16 cellular contexts compared by ENCODE assay signal in the genomic region with DNA sequence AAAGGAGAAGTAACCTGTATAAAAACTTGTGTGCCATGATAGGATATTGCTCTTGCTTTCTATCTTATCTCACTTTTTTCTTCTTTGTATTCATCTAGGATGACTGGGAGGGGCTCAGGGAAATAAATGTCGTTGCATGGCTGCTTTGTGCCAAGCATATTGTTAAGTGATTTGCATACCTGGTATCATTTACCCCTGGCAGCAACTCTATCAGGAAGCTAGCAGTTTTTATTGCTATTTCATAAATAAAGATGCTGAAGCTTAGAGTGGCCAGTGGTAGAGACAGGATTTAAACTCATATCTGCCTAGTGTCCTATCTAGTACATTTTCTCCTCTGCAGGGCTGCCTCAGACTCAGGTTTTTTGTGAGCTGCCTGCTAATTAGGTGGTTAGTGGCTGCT.
DNase-seq lines count a peak whose midpoint lies in the region; ATAC-seq, FAIRE-seq and TF ChIP-seq lines count a peak whose summit lies in the region.
"Had no signal": no experiment of that assay in that cellular context is flagged by ENCODE, and none has a peak within 500 bp of the region (broad histone marks: within the 10 kb centered on the region; RNA-seq: fewer than 3 reads in every experiment).

No MANE protein-coding gene starts in this region.

- no peak overlapping the region for H3K9ac ChIP-seq in HepG2 (ENCODE audit: insufficient read depth, low read depth, low read length)

- intact Hi-C loops in left ventricle myocardium inferior (cut with micrococcal nuclease) (no loop called here), Right ventricle myocardium inferior (cut with DNase I) (loop anchor here (5.0 kb wide), 1 partner anchor 237 kb away; no protein-coding TSS in a partner anchor), HepG2 (cut with micrococcal nuclease; ENCODE audit: unreplicated experiment) (no loop called here)
- intact Hi-C loops in activated CD4-positive, alpha-beta T cell treated with anti-CD3 and anti-CD28 coated beads for 36 hours (cut with DNase I, micrococcal nuclease): no loop called here

- H3K4me1 ChIP-seq in left ventricle myocardium inferior (peaks cover 60% of the 10 kb centered on the region), mesodermal cell (ENCODE audit: control insufficient read depth, insufficient read depth, low read length, poor library complexity, severe bottlenecking) (no peaks in the 10 kb centered on the region), HepG2 (ENCODE audit: insufficient read depth, low read length) (peaks cover 30% of the 10 kb centered on the region)

- 0 out of 2 replicates have a peak, but pooled peaks cover 3% of the 10 kb centered on the region for H4K20me1 ChIP-seq in HepG2 (ENCODE audit: insufficient read depth, low read length)

- DNase-seq in left ventricle myocardium inferior (no peak), Right ventricle myocardium inferior (ENCODE audit: missing footprints) (no peak), NCI-H526 treated with DMSO at 0.1 percent for 48 hours (lab: John Stamatoyannopoulos, UW) (peak; percentile 87), HepG2 (ENCODE audit: low spot score) (no peak), kidney glomerular epithelial cell (lab: John Stamatoyannopoulos, UW) (no peak), superior temporal gyrus (ENCODE audit: extremely low spot score) (no peak)
- DNase-seq in activated CD4-positive, alpha-beta T cell treated with anti-CD3 and anti-CD28 coated beads for 36 hours: no peak
- DNase-seq: AML-193, COR-L47, NCI-H187 treated with DMSO at 0.1 percent for 48 hours, NCI-H446, NCI-H774, SHP77 had no signal

- WGBS in mesodermal cell (ENCODE audit: insufficient coverage in 2 of 2), 2 experiments: no CpG with 5 or more reads among the region's 1 CpG
- WGBS in HepG2 (ENCODE audit: low lambda C conversion rate): 44% methylated on average over 1 of the region's 1 CpG

- no peaks in the 10 kb centered on the region for H3K36me3 ChIP-seq in left ventricle myocardium inferior
- H3K36me3 ChIP-seq in mesodermal cell (ENCODE audit: control insufficient read depth, insufficient read depth, low read length): no peaks in the 10 kb centered on the region
- H3K36me3 ChIP-seq in HepG2 (replicated peaks in 1 of 2; ENCODE audit: control insufficient read depth in 1 of 2, insufficient read depth in 2 of 2, low read length in 2 of 2): no peaks in the 10 kb centered on the region
- H3K36me3 ChIP-seq: Peyer's patch had no signal

- TF ChIP-seq CTCF in left ventricle myocardium inferior (IDR thresholded peaks at IDR 0.05; ENCODE audit: borderline replicate concordance) (no peak), HepG2 (CRISPR knock-in tag; IDR thresholded peaks at IDR 0.05) (no peak)

- TF ChIP-seq EP300 in HepG2 (IDR thresholded peaks at IDR 0.05; ENCODE audit: low read depth in 2 of 2, low read length in 2 of 2): no peak
- no peak for TF ChIP-seq EP300 in HepG2 (CRISPR knock-in tag; IDR thresholded peaks at IDR 0.05; ENCODE audit: borderline replicate concordance)

- FAIRE-seq in HepG2 (lab: Jason Lieb, UNC): no peak
- FAIRE-seq: H54 had no signal

- H3K79me2 ChIP-seq in HepG2 (ENCODE audit: insufficient read depth, low read length): peaks cover 2% of the 10 kb centered on the region

- H3K27ac ChIP-seq in left ventricle myocardium inferior (replicated peaks): peak overlapping the region; percentile 16
- peak overlapping the region; percentile 25 for H3K27ac ChIP-seq in mesodermal cell (ENCODE audit: low read depth, low read length, severe bottlenecking)
- no peak overlapping the region for H3K27ac ChIP-seq in HepG2 (ENCODE audit: extremely low read length, insufficient read depth, low read length)

- in situ Hi-C loops in HepG2 (cut with HindIII; ENCODE audit: extremely low pct_ligation_motif_present, low pct_unique_long_range_greater_than_20kb): no loop called here

- peaks cover 2% of the 10 kb centered on the region for H3K9me3 Mint-ChIP-seq in activated CD4-positive, alpha-beta T cell treated with anti-CD3 and anti-CD28 coated beads for 36 hours (ENCODE audit: low read depth)

- H3K4me3 ChIP-seq in left ventricle myocardium inferior (no peak overlapping the region), mesodermal cell (ENCODE audit: extremely low read depth, insufficient read depth, low read length, poor library complexity, severe bottlenecking) (no peak overlapping the region), HepG2 (replicated peaks in 1 of 3; ENCODE audit: insufficient read depth in 1 of 3, low read depth in 2 of 3, low read length in 3 of 3) (no peak overlapping the region)
- H3K4me3 ChIP-seq: Peyer's patch had no signal

- H3K4me2 ChIP-seq in HepG2 (ENCODE audit: low read depth, low read length): no peak overlapping the region

- no peak overlapping the region for H3K27ac Mint-ChIP-seq in activated CD4-positive, alpha-beta T cell treated with anti-CD3 and anti-CD28 coated beads for 36 hours

- H3K27me3 Mint-ChIP-seq in activated CD4-positive, alpha-beta T cell treated with anti-CD3 and anti-CD28 coated beads for 36 hours: peaks cover 1% of the 10 kb centered on the region

- no peak for ATAC-seq in Right ventricle myocardium inferior
- no peak for ATAC-seq in HepG2
- no peak for ATAC-seq in activated CD4-positive, alpha-beta T cell treated with anti-CD3 and anti-CD28 coated beads for 36 hours

- BruUV-seq in HepG2 (replicated peaks; lab: Mats Ljungman, UMichigan): no TSS peak

- H3K36me3 Mint-ChIP-seq in activated CD4-positive, alpha-beta T cell treated with anti-CD3 and anti-CD28 coated beads for 36 hours (ENCODE audit: low read depth): no peaks in the 10 kb centered on the region

- H3K4me3 Mint-ChIP-seq in activated CD4-positive, alpha-beta T cell treated with anti-CD3 and anti-CD28 coated beads for 36 hours: no peak overlapping the region

- no peak for TF ChIP-seq POLR2A in HepG2 (IDR thresholded peaks at IDR 0.05; ENCODE audit: insufficient read depth in 1 of 2, low read depth in 2 of 2, low read length in 2 of 2)

- H3K4me1 Mint-ChIP-seq in activated CD4-positive, alpha-beta T cell treated with anti-CD3 and anti-CD28 coated beads for 36 hours: no peaks in the 10 kb centered on the region

- H3K27me3 ChIP-seq in left ventricle myocardium inferior (ENCODE audit: low read depth) (no peaks in the 10 kb centered on the region), HepG2 (ENCODE audit: control insufficient read depth in 1 of 2, insufficient read depth in 2 of 2, low read length in 2 of 2) (no peaks in the 10 kb centered on the region)
- H3K27me3 ChIP-seq: Peyer's patch had no signal

- TF ChIP-seq RAD21 in HepG2 (CRISPR knock-in tag; IDR thresholded peaks at IDR 0.05): no peak

- no peaks in the 10 kb centered on the region for H3K9me3 ChIP-seq in left ventricle myocardium inferior (replicated peaks)
- H3K9me3 ChIP-seq in mesodermal cell (ENCODE audit: control insufficient read depth, low read length): no peaks in the 10 kb centered on the region
- no peaks in the 10 kb centered on the region for H3K9me3 ChIP-seq in HepG2 (ENCODE audit: low read length)
- H3K9me3 ChIP-seq: Peyer's patch had no signal

- POLR2A ChIA-PET in HepG2 (lab: Yijun Ruan, JAX): no interaction called here
- POLR2A ChIA-PET in activated CD4-positive, alpha-beta T cell treated with anti-CD3 and anti-CD28 coated beads for 36 hours (lab: Charles Lee): no interaction called here

- CTCF ChIA-PET in HepG2 (lab: Yijun Ruan, JAX; ENCODE audit: low intra/inter-chr PET ratio, low total read pairs): no interaction called here
- CTCF ChIA-PET in activated CD4-positive, alpha-beta T cell treated with anti-CD3 and anti-CD28 coated beads for 36 hours (lab: Charles Lee): no interaction called here

- H2AFZ ChIP-seq in HepG2 (ENCODE audit: low read length): no peak overlapping the region

TF ChIP-seq in HepG2, 621 proteins besides CTCF, POLR2A, EP300 and RAD21 (continues in another document):
- TF ChIP-seq AGO2 (optimal IDR thresholded peaks at IDR 0.05; ENCODE audit: low read depth, low read length) (no peak), MXD4 (CRISPR knock-in tag; IDR thresholded peaks at IDR 0.05) (no peak), ZNF577 (CRISPR knock-in tag; IDR thresholded peaks at IDR 0.05; ENCODE audit: borderline replicate concordance, low read depth) (no peak), POLR2G (IDR thresholded peaks at IDR 0.05; ENCODE audit: low read depth, low read length) (no peak), ZNF724P (CRISPR knock-in tag; IDR thresholded peaks at IDR 0.05; ENCODE audit: borderline replicate concordance) (no peak), ESRRA (CRISPR knock-in tag; IDR thresholded peaks at IDR 0.05; ENCODE audit: low read depth) (no peak), TCF12 (IDR thresholded peaks at IDR 0.05) (no peak), TCF12 (CRISPR knock-in tag; IDR thresholded peaks at IDR 0.05) (no peak), MTF1 (CRISPR knock-in tag; IDR thresholded peaks at IDR 0.05) (no peak), CHCHD3 (CRISPR knock-in tag; IDR thresholded peaks at IDR 0.05) (no peak), ZNF839 (CRISPR knock-in tag; IDR thresholded peaks at IDR 0.05; ENCODE audit: borderline replicate concordance) (no peak), HDAC2 (CRISPR knock-in tag; IDR thresholded peaks at IDR 0.05) (no peak), BHLHE40 (IDR thresholded peaks at IDR 0.05; ENCODE audit: low read length) (no peak), STAT5B (CRISPR knock-in tag; IDR thresholded peaks at IDR 0.05) (no peak)
- TF ChIP-seq, protein P1, sequence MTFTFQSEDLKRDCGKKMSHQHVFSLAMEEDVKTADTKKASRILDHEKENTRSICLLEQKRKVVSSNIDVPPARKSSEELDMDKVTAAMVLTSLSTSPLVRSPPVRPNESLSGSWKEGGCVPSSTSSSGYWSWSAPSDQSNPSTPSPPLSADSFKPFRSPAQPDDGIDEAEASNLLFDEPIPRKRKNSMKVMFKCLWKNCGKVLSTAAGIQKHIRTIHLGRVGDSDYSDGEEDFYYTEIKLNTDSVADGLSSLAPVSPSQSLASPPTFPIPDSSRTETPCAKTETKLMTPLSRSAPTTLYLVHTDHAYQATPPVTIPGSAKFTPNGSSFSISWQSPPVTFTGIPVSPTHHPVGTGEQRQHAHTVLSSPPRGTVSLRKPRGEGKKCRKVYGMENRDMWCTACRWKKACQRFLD (CRISPR knock-in tag; IDR thresholded peaks at IDR 0.05; ENCODE audit: borderline replicate concordance): no peak
- TF ChIP-seq, protein P2, sequence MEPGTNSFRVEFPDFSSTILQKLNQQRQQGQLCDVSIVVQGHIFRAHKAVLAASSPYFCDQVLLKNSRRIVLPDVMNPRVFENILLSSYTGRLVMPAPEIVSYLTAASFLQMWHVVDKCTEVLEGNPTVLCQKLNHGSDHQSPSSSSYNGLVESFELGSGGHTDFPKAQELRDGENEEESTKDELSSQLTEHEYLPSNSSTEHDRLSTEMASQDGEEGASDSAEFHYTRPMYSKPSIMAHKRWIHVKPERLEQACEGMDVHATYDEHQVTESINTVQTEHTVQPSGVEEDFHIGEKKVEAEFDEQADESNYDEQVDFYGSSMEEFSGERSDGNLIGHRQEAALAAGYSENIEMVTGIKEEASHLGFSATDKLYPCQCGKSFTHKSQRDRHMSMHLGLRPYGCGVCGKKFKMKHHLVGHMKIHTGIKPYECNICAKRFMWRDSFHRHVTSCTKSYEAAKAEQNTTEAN (CRISPR knock-in tag; conservative IDR thresholded peaks at IDR 0.05): no peak
